ENCODE assay signal across 14 cellular contexts in genomic region chr3:169980055-169980454, GRCh38. TPM values are rescaled to one million over a fixed set of nuclear protein-coding genes. Genes with fewer than 3 reads are reported as not detected.
DNase-seq lines count a peak whose midpoint lies in the region; ATAC-seq and TF ChIP-seq lines count a peak whose summit lies in the region.
"Had no signal": no experiment of that assay in that cellular context is flagged by ENCODE, and none has a peak within 500 bp of the region (broad histone marks: within the 10 kb centered on the region; RNA-seq: fewer than 3 reads in every experiment).

No MANE protein-coding gene starts in this region.

- H3K27ac ChIP-seq in AG04450 (ENCODE audit: low read depth, low read length), result peak overlapping the region; percentile 40
- H3K27ac ChIP-seq: ascending aorta had no signal

- H3K27me3 ChIP-seq in AG04450 (ENCODE audit: control insufficient read depth, insufficient read depth, low read length), result no peaks in the 10 kb centered on the region
- H3K27me3 ChIP-seq: ascending aorta had no signal

- H3K36me3 Mint-ChIP-seq in activated T-helper 1 cell treated with anti-CD3 and anti-CD28 coated beads, Interleukin-12 subunit alpha, Interleukin-12 subunit beta, Interleukin-2, Interleukin-4 antibody, amounts not matched to agents 30 ng/mL and 10 ng/mL and 1 ng/mL, durations not matched to agents 14 hours and 24 hours and 36 hours (ENCODE audit: low read depth), result peaks cover 38% of the 10 kb centered on the region

- no peak overlapping the region for H3K4me3 ChIP-seq in AG04450 (ENCODE audit: low read depth, low read length)
- H3K4me3 ChIP-seq: ascending aorta had no signal

- H3K4me3 Mint-ChIP-seq in activated T-helper 1 cell treated with anti-CD3 and anti-CD28 coated beads, Interleukin-12 subunit alpha, Interleukin-12 subunit beta, Interleukin-2, Interleukin-4 antibody, amounts not matched to agents 30 ng/mL and 10 ng/mL and 1 ng/mL, durations not matched to agents 14 hours and 24 hours and 36 hours, result no peak overlapping the region
- H3K4me3 Mint-ChIP-seq: CD4-positive, alpha-beta T cell had no signal

- no peaks in the 10 kb centered on the region for H3K9me3 ChIP-seq in AG04450 (ENCODE audit: control insufficient read depth, insufficient read depth, low read length)
- H3K9me3 ChIP-seq: ascending aorta had no signal

- no peak for TF ChIP-seq POLR2A in GM18505 (IDR thresholded peaks at IDR 0.05; ENCODE audit: borderline replicate concordance, extremely low read depth, insufficient read depth, insufficient read length)

- H3K27ac Mint-ChIP-seq in activated T-helper 1 cell treated with anti-CD3 and anti-CD28 coated beads, Interleukin-12 subunit alpha, Interleukin-12 subunit beta, Interleukin-2, Interleukin-4 antibody, amounts not matched to agents 30 ng/mL and 10 ng/mL and 1 ng/mL, durations not matched to agents 14 hours and 24 hours and 36 hours, result peak overlapping the region; percentile 35
- H3K27ac Mint-ChIP-seq: CD4-positive, alpha-beta T cell had no signal

- POLR2A ChIA-PET in AG04450 (lab: Yijun Ruan, JAX), result interaction anchor here (1.0 kb wide), 1 partner anchor 12 kb away, joined by 5 read pairs; no protein-coding TSS in a partner anchor

- no peaks in the 10 kb centered on the region for H3K27me3 Mint-ChIP-seq in activated T-helper 1 cell treated with anti-CD3 and anti-CD28 coated beads, Interleukin-12 subunit alpha, Interleukin-12 subunit beta, Interleukin-2, Interleukin-4 antibody, amounts not matched to agents 30 ng/mL and 10 ng/mL and 1 ng/mL, durations not matched to agents 14 hours and 24 hours and 36 hours (ENCODE audit: insufficient read depth)
- H3K27me3 Mint-ChIP-seq: CD4-positive, alpha-beta T cell had no signal

- peak; percentile 27 for DNase-seq in AG04450 (ENCODE audit: low read depth, low spot score)
- DNase-seq in GM04503 (ENCODE audit: low read depth), result peak; percentile 11
- DNase-seq in activated T-helper 1 cell treated with anti-CD3 and anti-CD28 coated beads, Interleukin-12 subunit alpha, Interleukin-12 subunit beta, Interleukin-2, Interleukin-4 antibody, amounts not matched to agents 30 ng/mL and 10 ng/mL and 1 ng/mL, durations not matched to agents 14 hours and 24 hours and 36 hours (ENCODE audit: low spot score), result no peak
- peak; percentile 89 for DNase-seq in iris pigment epithelial cell (ENCODE audit: low read depth)
- no peak for DNase-seq in midbrain (lab: John Stamatoyannopoulos, UW)
- DNase-seq in NCI-H128 (lab: John Stamatoyannopoulos, UW; ENCODE audit: unreplicated experiment), result no peak
- no peak for DNase-seq in epidermal melanocyte (ENCODE audit: insufficient read length, low spot score)
- DNase-seq: CD4-positive, alpha-beta T cell; stimulated activated CD4-positive, alpha-beta T cell treated with anti-CD3 and anti-CD28 coated beads, Interleukin-2, amount 100 ng/mL, for 24 hours; stimulated activated naive CD4-positive, alpha-beta T cell; T-helper 9 cell had no signal

- no peak for ATAC-seq in GM18505 (IDR thresholded peaks at IDR 0.05; ENCODE audit: unreplicated experiment)
- ATAC-seq: Panc1 had no signal

- H3K9me3 Mint-ChIP-seq in activated T-helper 1 cell treated with anti-CD3 and anti-CD28 coated beads, Interleukin-12 subunit alpha, Interleukin-12 subunit beta, Interleukin-2, Interleukin-4 antibody, amounts not matched to agents 30 ng/mL and 10 ng/mL and 1 ng/mL, durations not matched to agents 14 hours and 24 hours and 36 hours, result no peaks in the 10 kb centered on the region
- H3K9me3 Mint-ChIP-seq: CD4-positive, alpha-beta T cell had no signal

- intact Hi-C loops in activated T-helper 1 cell treated with anti-CD3 and anti-CD28 coated beads, Interleukin-12 subunit alpha, Interleukin-12 subunit beta, Interleukin-2, Interleukin-4 antibody, amounts not matched to agents 30 ng/mL and 10 ng/mL and 1 ng/mL, durations not matched to agents 14 hours and 24 hours and 36 hours (cut with micrococcal nuclease), result loop anchor here (1.0 to 5.0 kb wide), 2 partner anchors 13 to 132 kb away; no protein-coding TSS in a partner anchor

- no peak for TF ChIP-seq CTCF in AG04450 (IDR thresholded peaks at IDR 0.05; ENCODE audit: low read depth, low read length)

- peaks cover 9% of the 10 kb centered on the region for H3K4me1 Mint-ChIP-seq in activated T-helper 1 cell treated with anti-CD3 and anti-CD28 coated beads, Interleukin-12 subunit alpha, Interleukin-12 subunit beta, Interleukin-2, Interleukin-4 antibody, amounts not matched to agents 30 ng/mL and 10 ng/mL and 1 ng/mL, durations not matched to agents 14 hours and 24 hours and 36 hours (ENCODE audit: low read depth)

- CTCF ChIA-PET in AG04450 (lab: Charles Lee), result no interaction called here

RNA-seq across cellular contexts. Expression of gene SEC62, which starts 13.4 kb away (rescaled TPM):
- 78.8 and 109 TPM in 2 replicates for polyA plus RNA-seq in AG04450 (2011; rRNA removed)
- 80.7 and 108 TPM in 2 replicates for polyA minus RNA-seq in AG04450 (2011; rRNA and poly(A)+ RNA removed)
- 75.4 and 85.7 TPM in 2 replicates for total RNA-seq in activated T-helper 1 cell treated with anti-CD3 and anti-CD28 coated beads, Interleukin-12 subunit alpha, Interleukin-12 subunit beta, Interleukin-2, Interleukin-4 antibody, amounts not matched to agents 30 ng/mL and 10 ng/mL and 1 ng/mL, durations not matched to agents 14 hours and 24 hours and 36 hours

RNA-seq across cellular contexts. Expression of gene GPR160, which starts 57.7 kb away (rescaled TPM):
- polyA plus RNA-seq in AG04450 (2011; rRNA removed), result 0.07 and 0.27 TPM in 2 replicates
- not detected in 2 replicates for polyA minus RNA-seq in AG04450 (2011; rRNA and poly(A)+ RNA removed)
- total RNA-seq in activated T-helper 1 cell treated with anti-CD3 and anti-CD28 coated beads, Interleukin-12 subunit alpha, Interleukin-12 subunit beta, Interleukin-2, Interleukin-4 antibody, amounts not matched to agents 30 ng/mL and 10 ng/mL and 1 ng/mL, durations not matched to agents 14 hours and 24 hours and 36 hours, result 3.4 and 3.5 TPM in 2 replicates

Comparison
In these comparisons a context has a peak if more than half of its experiments do, and no peak if none do; other contexts are left out.
1. DNase-seq: peak in AG04450 (single experiment), GM04503 (single experiment) and iris pigment epithelial cell (single experiment); none in activated T-helper 1 cell treated with anti-CD3 and anti-CD28 coated beads, Interleukin-12 subunit alpha, Interleukin-12 subunit beta, Interleukin-2, Interleukin-4 antibody, amounts not matched to agents 30 ng/mL and 10 ng/mL and 1 ng/mL, durations not matched to agents 14 hours and 24 hours and 36 hours (single experiment), midbrain (single experiment), NCI-H128 (single experiment) and epidermal melanocyte (single experiment).